8 cellular contexts compared by ENCODE assay signal in the genomic region with DNA sequence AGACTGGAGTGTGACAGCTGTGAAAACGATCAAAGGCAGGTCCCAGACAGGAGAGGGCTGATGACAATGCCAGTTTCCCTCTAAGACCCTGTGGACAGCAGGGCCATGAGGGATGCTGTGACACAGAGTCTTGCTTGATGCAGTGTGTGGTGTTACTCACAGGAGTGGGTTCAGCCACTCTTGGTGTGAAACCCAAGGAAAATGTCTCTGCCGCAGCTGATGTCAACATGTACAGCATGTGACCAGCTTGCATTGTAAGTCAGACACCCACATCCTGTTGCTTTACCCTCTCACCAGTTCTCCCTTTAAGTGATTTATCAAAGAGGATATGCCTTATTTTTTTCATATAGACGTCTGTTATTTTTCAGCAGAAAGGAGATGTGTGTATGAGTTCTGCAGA.
A peak's percentile ranks its signal among the peaks of the same experiment; 100 is the strongest.
DNase-seq lines count a peak whose midpoint lies in the region; ATAC-seq and TF ChIP-seq lines count a peak whose summit lies in the region.

No MANE protein-coding gene starts in this region.

- intact Hi-C loops in right cardiac atrium (cut with DNase I), result no loop called here

- peaks cover 18% of the 10 kb centered on the region for H3K36me3 Mint-ChIP-seq in activated T-cell treated with anti-CD3 and anti-CD28 coated beads, Interleukin-2, amount 50 U/mL, for 24 hours (ENCODE audit: low read depth)

- no peaks in the 10 kb centered on the region for H3K4me1 ChIP-seq in right cardiac atrium (ENCODE audit: control insufficient read depth, insufficient read depth, low read length)

- H3K27ac ChIP-seq in right cardiac atrium (ENCODE audit: low read length), result no peak overlapping the region

- H3K9me3 ChIP-seq in right cardiac atrium (ENCODE audit: control insufficient read depth, low read length), result no peaks in the 10 kb centered on the region

- H3K4me3 Mint-ChIP-seq in activated T-cell treated with anti-CD3 and anti-CD28 coated beads, Interleukin-2, amount 50 U/mL, for 24 hours, result peak overlapping the region; percentile 64

- no peaks in the 10 kb centered on the region for H3K27me3 ChIP-seq in right cardiac atrium (ENCODE audit: control insufficient read depth, insufficient read depth)

- H3K4me1 Mint-ChIP-seq in activated T-cell treated with anti-CD3 and anti-CD28 coated beads, Interleukin-2, amount 50 U/mL, for 24 hours (ENCODE audit: low read depth), result peaks cover 76% of the 10 kb centered on the region

- WGBS in right cardiac atrium, result 27% methylated on average over 3 of the region's 3 CpGs

- peaks cover 7% of the 10 kb centered on the region for H3K9me3 Mint-ChIP-seq in activated T-cell treated with anti-CD3 and anti-CD28 coated beads, Interleukin-2, amount 50 U/mL, for 24 hours

- POLR2A ChIA-PET in GM10248 (lab: Yijun Ruan, JAX), result no interaction called here

- H3K27ac Mint-ChIP-seq in activated T-cell treated with anti-CD3 and anti-CD28 coated beads, Interleukin-2, amount 50 U/mL, for 24 hours, result peak overlapping the region; percentile 91

- peak; percentile 10 for DNase-seq in GM10248 (ENCODE audit: extremely low spot score)
- DNase-seq in NCI-H69 (lab: John Stamatoyannopoulos, UW), result peak; percentile 77
- peak; percentile 76 for DNase-seq in activated T-cell treated with anti-CD3 and anti-CD28 coated beads, Interleukin-2, amount 50 U/mL, for 24 hours
- peak in 1 of 3 donors; percentile 39 for DNase-seq in right cardiac atrium
- peak; percentile 76 for DNase-seq in stimulated activated CD8-positive, alpha-beta memory T cell treated with anti-CD3 and anti-CD28 coated beads, Interleukin-12 subunit alpha, Interleukin-12 subunit beta, amount 100 ng/mL, for 1 hour (ENCODE audit: low read depth)
- DNase-seq in NCI-H2227 (lab: John Stamatoyannopoulos, UW; ENCODE audit: unreplicated experiment), result no peak
- DNase-seq in DMS114 treated with DMSO at 0.1 percent for 48 hours (lab: John Stamatoyannopoulos, UW; ENCODE audit: unreplicated experiment), result no peak

- TF ChIP-seq CTCF in GM10248 (IDR thresholded peaks at IDR 0.05; ENCODE audit: control extremely low read depth, extremely low read depth, low read depth, missing control alignments), result no peak

- ATAC-seq in HG02623 (IDR thresholded peaks at IDR 0.05; ENCODE audit: unreplicated experiment), result peak; percentile 88
- ATAC-seq in right cardiac atrium, result peak; percentile 50 to 59

- no peaks in the 10 kb centered on the region for H3K27me3 Mint-ChIP-seq in activated T-cell treated with anti-CD3 and anti-CD28 coated beads, Interleukin-2, amount 50 U/mL, for 24 hours

- no peak overlapping the region for H3K4me3 ChIP-seq in right cardiac atrium (ENCODE audit: low read length)

- CTCF ChIA-PET in GM10248 (lab: Yijun Ruan, JAX), result interaction anchor here (1.2 to 2.0 kb wide), 4 partner anchors 9 to 110 kb away, joined by 3 to 6 read pairs (median 4); no protein-coding TSS in a partner anchor

Comparison
In these comparisons a context has a peak if more than half of its experiments do, and no peak if none do; other contexts are left out.
1. DNase-seq: peak in GM10248 (single experiment), NCI-H69 (single experiment), activated T-cell treated with anti-CD3 and anti-CD28 coated beads, Interleukin-2, amount 50 U/mL, for 24 hours (single experiment) and stimulated activated CD8-positive, alpha-beta memory T cell treated with anti-CD3 and anti-CD28 coated beads, Interleukin-12 subunit alpha, Interleukin-12 subunit beta, amount 100 ng/mL, for 1 hour (single experiment); none in NCI-H2227 (single experiment) and DMS114 treated with DMSO at 0.1 percent for 48 hours (single experiment).